ENCODE assay signal across 1 cellular context in the genomic region with DNA sequence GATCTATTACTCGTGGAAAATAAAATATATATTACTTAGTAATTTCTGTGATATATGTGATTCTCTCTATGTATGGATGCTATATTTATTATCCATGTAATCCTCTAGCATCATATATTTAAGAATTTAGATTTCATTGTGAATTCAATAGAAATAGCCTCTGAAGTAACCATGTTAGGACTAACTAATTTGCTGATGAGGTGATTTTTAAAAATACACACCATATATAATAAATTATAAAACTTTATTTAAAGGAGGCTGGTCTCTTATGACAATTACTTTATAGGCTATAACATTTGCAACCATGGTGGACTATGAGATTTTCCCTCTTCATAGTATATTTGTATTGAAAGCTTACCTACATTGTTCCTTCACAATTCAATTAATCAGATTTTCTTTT.
TF ChIP-seq lines count a peak whose summit lies in the region.

No MANE protein-coding gene starts in this region.

TF ChIP-seq in K562, 482 proteins besides CTCF, POLR2A, EP300 and RAD21 (continued from another document):
- TF ChIP-seq BHLHE40 (IDR thresholded peaks at IDR 0.05; ENCODE audit: low read length), result no peak
- no peak for TF ChIP-seq ZNF253 (CRISPR knock-in tag; conservative IDR thresholded peaks at IDR 0.05)
- no peak for TF ChIP-seq TEAD2 (tag; IDR thresholded peaks at IDR 0.05)
- no peak for TF ChIP-seq POLR2H (tag; IDR thresholded peaks at IDR 0.05; ENCODE audit: low read depth)
- no peak for TF ChIP-seq NRF1 (conservative IDR thresholded peaks at IDR 0.05 in 1 of 2, IDR thresholded peaks at IDR 0.05 in 1 of 2)
- no peak for TF ChIP-seq REST (CRISPR knock-in tag; IDR thresholded peaks at IDR 0.05; ENCODE audit: low read depth)
- TF ChIP-seq C11orf30 (IDR thresholded peaks at IDR 0.05; ENCODE audit: low read depth), result 0 out of 2 replicates have a peak, but pooled peaks have one; percentile 16
- no peak for TF ChIP-seq ETV6 (IDR thresholded peaks at IDR 0.05; ENCODE audit: borderline replicate concordance in 1 of 2, low read depth in 2 of 2, low read length in 1 of 2)
- no peak for TF ChIP-seq ETV6 (CRISPR knock-in tag; IDR thresholded peaks at IDR 0.05; ENCODE audit: borderline replicate concordance)
- TF ChIP-seq, protein P1, sequence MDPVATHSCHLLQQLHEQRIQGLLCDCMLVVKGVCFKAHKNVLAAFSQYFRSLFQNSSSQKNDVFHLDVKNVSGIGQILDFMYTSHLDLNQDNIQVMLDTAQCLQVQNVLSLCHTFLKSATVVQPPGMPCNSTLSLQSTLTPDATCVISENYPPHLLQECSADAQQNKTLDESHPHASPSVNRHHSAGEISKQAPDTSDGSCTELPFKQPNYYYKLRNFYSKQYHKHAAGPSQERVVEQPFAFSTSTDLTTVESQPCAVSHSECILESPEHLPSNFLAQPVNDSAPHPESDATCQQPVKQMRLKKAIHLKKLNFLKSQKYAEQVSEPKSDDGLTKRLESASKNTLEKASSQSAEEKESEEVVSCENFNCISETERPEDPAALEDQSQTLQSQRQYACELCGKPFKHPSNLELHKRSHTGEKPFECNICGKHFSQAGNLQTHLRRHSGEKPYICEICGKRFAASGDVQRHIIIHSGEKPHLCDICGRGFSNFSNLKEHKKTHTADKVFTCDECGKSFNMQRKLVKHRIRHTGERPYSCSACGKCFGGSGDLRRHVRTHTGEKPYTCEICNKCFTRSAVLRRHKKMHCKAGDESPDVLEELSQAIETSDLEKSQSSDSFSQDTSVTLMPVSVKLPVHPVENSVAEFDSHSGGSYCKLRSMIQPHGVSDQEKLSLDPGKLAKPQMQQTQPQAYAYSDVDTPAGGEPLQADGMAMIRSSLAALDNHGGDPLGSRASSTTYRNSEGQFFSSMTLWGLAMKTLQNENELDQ (CRISPR knock-in tag; IDR thresholded peaks at IDR 0.05; ENCODE audit: borderline replicate concordance), result no peak
